ENCODE assay signal across 1 cellular context in the genomic region with DNA sequence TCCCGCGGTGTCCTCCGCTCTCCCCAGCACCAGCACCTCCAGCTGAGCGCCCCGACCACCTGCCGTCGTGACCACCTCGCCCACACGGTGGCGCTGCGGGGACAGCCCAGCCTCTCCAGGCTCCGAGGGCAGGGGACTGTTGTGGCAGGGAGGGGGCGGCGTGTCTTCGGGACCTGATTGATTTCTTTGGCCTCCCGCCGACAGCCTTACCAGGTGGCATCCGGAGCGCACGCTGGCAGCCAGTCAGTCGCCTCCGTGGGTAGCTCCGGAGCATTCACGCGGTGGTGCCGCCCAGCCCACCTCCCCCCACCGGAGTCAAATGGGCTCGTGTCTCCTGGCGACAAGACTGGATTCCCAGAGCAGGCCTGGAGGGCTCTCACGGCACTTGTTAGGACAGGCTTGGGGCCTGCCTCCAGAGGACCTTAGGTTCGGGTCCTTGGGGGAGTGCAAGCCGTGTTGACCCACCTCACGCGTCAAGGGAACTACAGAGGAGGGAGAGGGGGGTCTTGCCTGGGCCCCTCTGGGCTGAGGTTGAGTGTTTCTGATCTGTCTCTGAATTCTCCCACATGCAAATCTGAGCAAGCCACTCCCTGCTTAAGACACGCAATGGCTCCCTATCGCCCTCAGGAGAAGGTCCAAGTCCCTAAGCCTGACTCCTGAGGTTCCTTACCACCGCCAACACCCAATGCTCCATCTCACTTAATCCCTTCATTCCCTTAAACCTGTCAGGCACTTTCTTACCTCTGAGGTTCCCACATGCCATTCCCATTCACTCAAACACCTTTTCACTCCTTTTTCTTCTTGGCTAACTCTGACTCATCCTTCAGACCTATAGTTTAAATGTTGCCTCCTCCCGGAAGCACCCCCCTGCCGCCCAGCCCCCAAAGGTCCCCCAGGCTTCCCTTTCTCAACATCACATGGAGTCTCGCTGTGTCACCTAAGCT.
TF ChIP-seq lines count a peak whose summit lies in the region.

No MANE protein-coding gene starts in this region.

TF ChIP-seq in SK-N-SH, 30 proteins besides CTCF, POLR2A, EP300 and RAD21:
- TF ChIP-seq, protein P1, sequence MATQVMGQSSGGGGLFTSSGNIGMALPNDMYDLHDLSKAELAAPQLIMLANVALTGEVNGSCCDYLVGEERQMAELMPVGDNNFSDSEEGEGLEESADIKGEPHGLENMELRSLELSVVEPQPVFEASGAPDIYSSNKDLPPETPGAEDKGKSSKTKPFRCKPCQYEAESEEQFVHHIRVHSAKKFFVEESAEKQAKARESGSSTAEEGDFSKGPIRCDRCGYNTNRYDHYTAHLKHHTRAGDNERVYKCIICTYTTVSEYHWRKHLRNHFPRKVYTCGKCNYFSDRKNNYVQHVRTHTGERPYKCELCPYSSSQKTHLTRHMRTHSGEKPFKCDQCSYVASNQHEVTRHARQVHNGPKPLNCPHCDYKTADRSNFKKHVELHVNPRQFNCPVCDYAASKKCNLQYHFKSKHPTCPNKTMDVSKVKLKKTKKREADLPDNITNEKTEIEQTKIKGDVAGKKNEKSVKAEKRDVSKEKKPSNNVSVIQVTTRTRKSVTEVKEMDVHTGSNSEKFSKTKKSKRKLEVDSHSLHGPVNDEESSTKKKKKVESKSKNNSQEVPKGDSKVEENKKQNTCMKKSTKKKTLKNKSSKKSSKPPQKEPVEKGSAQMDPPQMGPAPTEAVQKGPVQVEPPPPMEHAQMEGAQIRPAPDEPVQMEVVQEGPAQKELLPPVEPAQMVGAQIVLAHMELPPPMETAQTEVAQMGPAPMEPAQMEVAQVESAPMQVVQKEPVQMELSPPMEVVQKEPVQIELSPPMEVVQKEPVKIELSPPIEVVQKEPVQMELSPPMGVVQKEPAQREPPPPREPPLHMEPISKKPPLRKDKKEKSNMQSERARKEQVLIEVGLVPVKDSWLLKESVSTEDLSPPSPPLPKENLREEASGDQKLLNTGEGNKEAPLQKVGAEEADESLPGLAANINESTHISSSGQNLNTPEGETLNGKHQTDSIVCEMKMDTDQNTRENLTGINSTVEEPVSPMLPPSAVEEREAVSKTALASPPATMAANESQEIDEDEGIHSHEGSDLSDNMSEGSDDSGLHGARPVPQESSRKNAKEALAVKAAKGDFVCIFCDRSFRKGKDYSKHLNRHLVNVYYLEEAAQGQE (IDR thresholded peaks at IDR 0.05; ENCODE audit: low read depth, low read length) = no peak
- TF ChIP-seq JUND (IDR thresholded peaks at IDR 0.05) (no peak), FOXJ3 (CRISPR knock-in tag; IDR thresholded peaks at IDR 0.05) (no peak), NRF1 (IDR thresholded peaks at IDR 0.05; ENCODE audit: low read depth, low read length) (0 out of 2 replicates have a peak, but pooled peaks have one; percentile 4), SMC3 (IDR thresholded peaks at IDR 0.05; ENCODE audit: low read depth, low read length) (peak; percentile 86), ELF1 (IDR thresholded peaks at IDR 0.05) (no peak), RFX5 (IDR thresholded peaks at IDR 0.05; ENCODE audit: low read length) (no peak), GABPA (IDR thresholded peaks at IDR 0.05; ENCODE audit: low read depth) (no peak), RXRA (IDR thresholded peaks at IDR 0.05; ENCODE audit: borderline replicate concordance, low read depth) (no peak), TCF12 (IDR thresholded peaks at IDR 0.05) (no peak), FOXM1 (IDR thresholded peaks at IDR 0.05; ENCODE audit: low read depth) (no peak), MXI1 (IDR thresholded peaks at IDR 0.05; ENCODE audit: low read depth, low read length) (no peak), EZH2phosphoT487 (IDR thresholded peaks at IDR 0.05; ENCODE audit: borderline replicate concordance, low read depth) (no peak), TAF1 (IDR thresholded peaks at IDR 0.05; ENCODE audit: borderline replicate concordance, low read depth, low read length) (no peak)
- TF ChIP-seq, protein P2, sequence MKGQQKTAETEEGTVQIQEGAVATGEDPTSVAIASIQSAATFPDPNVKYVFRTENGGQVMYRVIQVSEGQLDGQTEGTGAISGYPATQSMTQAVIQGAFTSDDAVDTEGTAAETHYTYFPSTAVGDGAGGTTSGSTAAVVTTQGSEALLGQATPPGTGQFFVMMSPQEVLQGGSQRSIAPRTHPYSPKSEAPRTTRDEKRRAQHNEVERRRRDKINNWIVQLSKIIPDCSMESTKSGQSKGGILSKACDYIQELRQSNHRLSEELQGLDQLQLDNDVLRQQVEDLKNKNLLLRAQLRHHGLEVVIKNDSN (IDR thresholded peaks at IDR 0.05; ENCODE audit: borderline replicate concordance, low read depth) = no peak
